In the genomic region with DNA sequence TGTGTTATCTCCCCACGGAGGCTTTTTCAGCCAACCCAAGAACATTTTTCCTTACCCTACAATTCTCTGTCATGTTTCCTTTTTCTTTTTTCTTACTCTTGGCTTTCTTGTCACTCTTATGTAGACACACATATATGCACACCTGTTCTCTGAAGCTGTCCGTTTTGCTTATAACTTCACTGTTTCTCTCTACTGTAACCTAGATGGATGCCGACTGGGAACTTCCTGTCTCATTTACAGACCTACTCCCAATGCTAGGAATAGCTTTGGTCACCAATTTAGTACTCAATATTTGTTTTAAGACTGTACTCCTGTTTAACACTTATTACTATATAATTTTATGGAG, we compare ENCODE assay signal across 21 cellular contexts. TPM values are rescaled to one million over a fixed set of nuclear protein-coding genes. Genes with fewer than 3 reads are reported as not detected.
DNase-seq lines count a peak whose midpoint lies in the region; ATAC-seq and TF ChIP-seq lines count a peak whose summit lies in the region.
"Had no signal": no experiment of that assay in that cellular context is flagged by ENCODE, and none has a peak within 500 bp of the region (broad histone marks: within the 10 kb centered on the region; RNA-seq: fewer than 3 reads in every experiment).

No MANE protein-coding gene starts in this region.

- peaks cover 8% of the 10 kb centered on the region for H3K4me1 ChIP-seq in CD4-positive, CD25-positive, alpha-beta regulatory T cell (ENCODE audit: control insufficient read depth, insufficient read depth, low read length, poor library complexity, severe bottlenecking)
- H3K4me1 ChIP-seq in hepatocyte (ENCODE audit: insufficient read depth) = no peaks in the 10 kb centered on the region
- H3K4me1 ChIP-seq: body of pancreas, upper lobe of left lung had no signal

- peak overlapping the region; percentile 14 for H3K27ac ChIP-seq in CD4-positive, CD25-positive, alpha-beta regulatory T cell (ENCODE audit: insufficient read depth, low read length, poor library complexity, severe bottlenecking)
- H3K27ac ChIP-seq in hepatocyte = no peak overlapping the region
- H3K27ac ChIP-seq: body of pancreas, upper lobe of left lung had no signal

- H3K27me3 ChIP-seq in CD4-positive, CD25-positive, alpha-beta regulatory T cell (ENCODE audit: control insufficient read depth, insufficient read depth, low read length) = no peaks in the 10 kb centered on the region
- no peaks in the 10 kb centered on the region for H3K27me3 ChIP-seq in hepatocyte
- H3K27me3 ChIP-seq: body of pancreas, upper lobe of left lung had no signal

- H3K79me2 ChIP-seq in hepatocyte = no peaks in the 10 kb centered on the region

- no peaks in the 10 kb centered on the region for H4K20me1 ChIP-seq in hepatocyte (ENCODE audit: insufficient read depth, poor library complexity, severe bottlenecking)

- no peaks in the 10 kb centered on the region for H3K9me3 ChIP-seq in CD4-positive, CD25-positive, alpha-beta regulatory T cell (ENCODE audit: control insufficient read depth in 2 of 2, low read length in 2 of 2)
- no peaks in the 10 kb centered on the region for H3K9me3 ChIP-seq in hepatocyte (ENCODE audit: low read depth)
- H3K9me3 ChIP-seq: body of pancreas, upper lobe of left lung had no signal

- peak overlapping the region in 2 of 4 donors; percentile 5 to 77 for H3K4me3 Mint-ChIP-seq in CD4-positive, CD25-positive, alpha-beta regulatory T cell
- H3K4me3 Mint-ChIP-seq in HFFc6 = peak overlapping the region; percentile 70
- no peak overlapping the region for H3K4me3 Mint-ChIP-seq in activated CD4-positive, alpha-beta memory T cell treated with anti-CD3 and anti-CD28 coated beads for 36 hours
- H3K4me3 Mint-ChIP-seq: endodermal cell had no signal

- CTCF ChIA-PET in activated CD4-positive, alpha-beta memory T cell treated with anti-CD3 and anti-CD28 coated beads for 36 hours (lab: Charles Lee) = interaction anchor here (0.7 to 1.7 kb wide), 2 partner anchors 39 to 92 kb away, joined by 5 to 6 read pairs; no protein-coding TSS in a partner anchor

- peaks cover 33% of the 10 kb centered on the region for H3K36me3 Mint-ChIP-seq in CD4-positive, CD25-positive, alpha-beta regulatory T cell
- no peaks in the 10 kb centered on the region for H3K36me3 Mint-ChIP-seq in HFFc6 (ENCODE audit: low read depth)
- H3K36me3 Mint-ChIP-seq in activated CD4-positive, alpha-beta memory T cell treated with anti-CD3 and anti-CD28 coated beads for 36 hours = peaks cover 19% of the 10 kb centered on the region
- H3K36me3 Mint-ChIP-seq: IgD-negative memory B cell had no signal

- intact Hi-C loops in activated CD4-positive, alpha-beta memory T cell treated with anti-CD3 and anti-CD28 coated beads for 36 hours (cut with micrococcal nuclease) = loop anchor here (1.0 kb wide), 3 partner anchors 8 to 203 kb away; no protein-coding TSS in a partner anchor

- H3K9me2 ChIP-seq in hepatocyte (replicated peaks; ENCODE audit: insufficient read depth) = no peaks in the 10 kb centered on the region

- POLR2A ChIA-PET in activated CD4-positive, alpha-beta memory T cell treated with anti-CD3 and anti-CD28 coated beads for 36 hours (lab: Charles Lee) = interaction anchor here (0.9 to 2.2 kb wide), 3 partner anchors 9 to 202 kb away, joined by 4 to 12 read pairs (median 4); no protein-coding TSS in a partner anchor

- no peak for DNase-seq in CD4-positive, CD25-positive, alpha-beta regulatory T cell
- DNase-seq in HFFc6 = no peak
- no peak for DNase-seq in activated CD4-positive, alpha-beta memory T cell treated with anti-CD3 and anti-CD28 coated beads for 36 hours
- DNase-seq in DMS79 treated with DMSO at 0.1 percent for 48 hours (lab: John Stamatoyannopoulos, UW) = no peak
- no peak for DNase-seq in DMS153 (lab: John Stamatoyannopoulos, UW)
- no peak for DNase-seq in hepatocyte (ENCODE audit: low spot score)
- DNase-seq: AML-193; body of pancreas; endodermal cell; kidney glomerular epithelial cell; MV-4-11; NCI-H187; stimulated activated CD4-positive, alpha-beta T cell treated with anti-CD3 and anti-CD28 coated beads, Interleukin-2, amount 100 ng/mL, for 48 hours; upper lobe of left lung had no signal

- H2AFZ ChIP-seq in hepatocyte = no peak overlapping the region

- WGBS in hepatocyte (ENCODE audit: low lambda C conversion rate, missing lambda C conversion rate) = 96% methylated on average over 3 of the region's 3 CpGs

- no peak overlapping the region for H3K4me2 ChIP-seq in hepatocyte
- H3K4me2 ChIP-seq: smooth muscle cell had no signal

- ATAC-seq in CD4-positive, CD25-positive, alpha-beta regulatory T cell (ENCODE audit: low read depth in 2 of 2) = peak; percentile 12 to 36
- ATAC-seq in GM18499 (IDR thresholded peaks at IDR 0.05; ENCODE audit: insufficient read depth, unreplicated experiment) = peak; percentile 10
- no peak for ATAC-seq in GM18498 (IDR thresholded peaks at IDR 0.05; ENCODE audit: unreplicated experiment)
- ATAC-seq: body of pancreas, HCT116 had no signal

- H3K4me1 Mint-ChIP-seq in CD4-positive, CD25-positive, alpha-beta regulatory T cell = peaks cover 16 to 39% (median 18%) of the 10 kb centered on the region in 4 donors
- peaks cover 20% of the 10 kb centered on the region for H3K4me1 Mint-ChIP-seq in HFFc6 (ENCODE audit: low read depth)
- H3K4me1 Mint-ChIP-seq in activated CD4-positive, alpha-beta memory T cell treated with anti-CD3 and anti-CD28 coated beads for 36 hours (ENCODE audit: low read depth) = peaks cover 32% of the 10 kb centered on the region
- H3K4me1 Mint-ChIP-seq: endodermal cell had no signal

- H3K36me3 ChIP-seq in CD4-positive, CD25-positive, alpha-beta regulatory T cell (ENCODE audit: control insufficient read depth, insufficient read depth, low read length) = peaks cover 4% of the 10 kb centered on the region
- H3K36me3 ChIP-seq in hepatocyte (replicated peaks; ENCODE audit: insufficient read depth, low read depth) = no peaks in the 10 kb centered on the region

- H3K9me3 Mint-ChIP-seq in CD4-positive, CD25-positive, alpha-beta regulatory T cell = peaks cover 0 to 1% (median 0%) of the 10 kb centered on the region in 7 donors
- no peaks in the 10 kb centered on the region for H3K9me3 Mint-ChIP-seq in HFFc6
- no peaks in the 10 kb centered on the region for H3K9me3 Mint-ChIP-seq in activated CD4-positive, alpha-beta memory T cell treated with anti-CD3 and anti-CD28 coated beads for 36 hours
- H3K9me3 Mint-ChIP-seq: activated naive CD4-positive, alpha-beta T cell treated with anti-CD3 and anti-CD28 coated beads, Interleukin-2, amount 50 U/mL, for 72 hours; endodermal cell; IgD-negative memory B cell had no signal

- TF ChIP-seq CTCF in HFFc6 (IDR thresholded peaks at IDR 0.05) (no peak), hepatocyte (IDR thresholded peaks at IDR 0.05; ENCODE audit: poor library complexity) (no peak)

- no peaks in the 10 kb centered on the region for H3K27me3 Mint-ChIP-seq in CD4-positive, CD25-positive, alpha-beta regulatory T cell
- no peaks in the 10 kb centered on the region for H3K27me3 Mint-ChIP-seq in HFFc6 (ENCODE audit: insufficient read depth)
- H3K27me3 Mint-ChIP-seq in activated CD4-positive, alpha-beta memory T cell treated with anti-CD3 and anti-CD28 coated beads for 36 hours = no peaks in the 10 kb centered on the region
- H3K27me3 Mint-ChIP-seq: IgD-negative memory B cell had no signal

- peak overlapping the region in 2 of 3 donors; percentile 26 to 68 for H3K27ac Mint-ChIP-seq in CD4-positive, CD25-positive, alpha-beta regulatory T cell
- peak overlapping the region; percentile 53; the same call in 1 of the 2 replicates for H3K27ac Mint-ChIP-seq in HFFc6
- peak overlapping the region; percentile 76 for H3K27ac Mint-ChIP-seq in activated CD4-positive, alpha-beta memory T cell treated with anti-CD3 and anti-CD28 coated beads for 36 hours
- H3K27ac Mint-ChIP-seq: endodermal cell, IgD-negative memory B cell had no signal

- H3K4me3 ChIP-seq in CD4-positive, CD25-positive, alpha-beta regulatory T cell (ENCODE audit: low read depth, low read length) = peak overlapping the region; percentile 35
- H3K4me3 ChIP-seq in hepatocyte = no peak overlapping the region
- H3K4me3 ChIP-seq: body of pancreas, smooth muscle cell, upper lobe of left lung had no signal

RNA-seq across cellular contexts. Expression of a gene that starts 9.9 kb away (rescaled TPM):
- total RNA-seq in CD4-positive, CD25-positive, alpha-beta regulatory T cell = 0.72 TPM
- polyA plus RNA-seq in CD4-positive, CD25-positive, alpha-beta regulatory T cell = under 1 TPM in 3 of 4 donors, not detected in 1; 0.37 to 0.77 (median 0.49) TPM
- total RNA-seq in HFFc6 (2021; fragmentation: NEBNext Ultra II Directional; extraction: Animal tissue kit (Norgen Biotek cat#: 25700)) = not detected
- total RNA-seq in activated CD4-positive, alpha-beta memory T cell treated with anti-CD3 and anti-CD28 coated beads for 36 hours = not detected
- 0.13 and 0.36 TPM in 2 replicates for total RNA-seq in hepatocyte
- 0.42 TPM in 1 of 2 replicates, not detected in the other for polyA plus RNA-seq in hepatocyte
- total RNA-seq: activated naive CD4-positive, alpha-beta T cell treated with anti-CD3 and anti-CD28 coated beads, Interleukin-2, amount 50 U/mL, for 72 hours; endodermal cell; renal cortical epithelial cell; smooth muscle cell had no signal
- polyA plus RNA-seq: IgD-negative memory B cell had no signal
